Comparison of ENCODE assay signal across 17 cellular contexts in genomic region chr15:26128611-26129140, GRCh38.
"Had no signal": no experiment of that assay in that cellular context is flagged by ENCODE, and none has a peak within 500 bp of the region (broad histone marks: within the 10 kb centered on the region; RNA-seq: fewer than 3 reads in every experiment).

No MANE protein-coding gene starts in this region.

- ATAC-seq: gastrocnemius medialis; naive thymus-derived CD8-positive, alpha-beta T cell; upper lobe of right lung; WTC11 had no signal

- H3K4me2 ChIP-seq: neural progenitor cell had no signal

- H3K4me1 ChIP-seq: ascending aorta, gastrocnemius medialis, left ventricle myocardium inferior, upper lobe of right lung had no signal

- H3K9me3 ChIP-seq: ascending aorta, gastrocnemius medialis, left ventricle myocardium inferior, upper lobe of right lung had no signal

- H2AFZ ChIP-seq: neural progenitor cell had no signal

- DNase-seq: activated gamma-delta T cell treated with Interleukin-2 at 50 U/mL for 16 hours; activated T-cell treated with anti-CD3 and anti-CD28 coated beads, Interleukin-2, amount 50 U/mL, for 1 hour; central memory CD4-positive, alpha-beta T cell; effector memory CD4-positive, alpha-beta T cell; gastrocnemius medialis; hypothalamus; left ventricle myocardium inferior; mammary epithelial cell; naive thymus-derived CD8-positive, alpha-beta T cell; retina; stimulated activated CD4-positive, alpha-beta T cell treated with anti-CD3 and anti-CD28 coated beads, Interleukin-4, amount 100 ng/mL, for 24 hours; stimulated activated naive CD4-positive, alpha-beta T cell treated with Interleukin-2 at 50 U/mL for 16 hours; T1000; upper lobe of right lung had no signal

- H3K9ac ChIP-seq: neural progenitor cell had no signal

- H3K36me3 ChIP-seq: ascending aorta, gastrocnemius medialis, left ventricle myocardium inferior, neural progenitor cell, upper lobe of right lung had no signal

- H3K27me3 ChIP-seq: ascending aorta, gastrocnemius medialis had no signal

- H3K4me3 ChIP-seq: ascending aorta, gastrocnemius medialis, left ventricle myocardium inferior, neural progenitor cell, upper lobe of right lung had no signal

- H3K27ac ChIP-seq: ascending aorta, gastrocnemius medialis, left ventricle myocardium inferior, neural progenitor cell, upper lobe of right lung had no signal
